In genomic region chr1:44693159-44693558, GRCh38 we compare ENCODE assay signal across 27 cellular contexts. TPM values are rescaled to one million over a fixed set of nuclear protein-coding genes. Genes with fewer than 3 reads are reported as not detected.
DNase-seq lines count a peak whose midpoint lies in the region; ATAC-seq and TF ChIP-seq lines count a peak whose summit lies in the region.
"Had no signal": no experiment of that assay in that cellular context is flagged by ENCODE, and none has a peak within 500 bp of the region (broad histone marks: within the 10 kb centered on the region; RNA-seq: fewer than 3 reads in every experiment).

No MANE protein-coding gene starts in this region.

- H3K27ac Mint-ChIP-seq in T-helper 2 cell treated with Interferon-gamma antibody and Interleukin-4, amounts not matched to agents 5 μg/mL and 100 μg/mL, for 36 hours: no peak overlapping the region

- H3K4me3 Mint-ChIP-seq in T-helper 2 cell treated with Interferon-gamma antibody and Interleukin-4, amounts not matched to agents 5 μg/mL and 100 μg/mL, for 36 hours: no peak overlapping the region

- 67 to 93% (median 82%) methylated on average over 2 of the region's 2 CpGs for WGBS in spleen, 5 donors

- intact Hi-C loops in spleen (cut with DNase I; ENCODE audit: low total_unique reads): no loop called here
- intact Hi-C loops in left ventricle myocardium superior (cut with micrococcal nuclease): no loop called here

- H3K27ac ChIP-seq in spleen: no peak overlapping the region
- H3K27ac ChIP-seq: esophagus squamous epithelium, left lung, neutrophil, PC-9, stomach, upper lobe of left lung had no signal

- peak; percentile 22 for DNase-seq in T-helper 2 cell treated with Interferon-gamma antibody and Interleukin-4, amounts not matched to agents 5 μg/mL and 100 μg/mL, for 36 hours (ENCODE audit: low spot score)
- no peak for DNase-seq in T-helper 2 cell
- peak; percentile 23 for DNase-seq in OCI-M1 (lab: John Stamatoyannopoulos, UW)
- peak; percentile 37 for DNase-seq in spleen
- no peak for DNase-seq in left ventricle myocardium superior
- DNase-seq: 8988T; activated CD4-positive, alpha-beta T cell treated with anti-CD3 and anti-CD28 coated beads, Interleukin-2, amount 50 U/mL, for 48 hours; BE2C; dermis blood vessel endothelial cell; esophagus squamous epithelium; GOT3; IMR-90; NCI-H1092 treated with DMSO at 0.1 percent for 48 hours; NCI-H524; PC-9; stomach; T-helper 9 cell; upper lobe of left lung had no signal

- no peaks in the 10 kb centered on the region for H3K36me3 ChIP-seq in spleen
- H3K36me3 ChIP-seq: BE2C, esophagus squamous epithelium, left lung, neutrophil, stomach, upper lobe of left lung had no signal

- no peaks in the 10 kb centered on the region for H3K36me3 Mint-ChIP-seq in T-helper 2 cell treated with Interferon-gamma antibody and Interleukin-4, amounts not matched to agents 5 μg/mL and 100 μg/mL, for 36 hours (ENCODE audit: low read depth)

- H3K4me3 ChIP-seq in spleen: no peak overlapping the region
- H3K4me3 ChIP-seq: esophagus squamous epithelium, left lung, PC-9, stomach, upper lobe of left lung had no signal

- TF ChIP-seq CTCF in spleen (IDR thresholded peaks at IDR 0.05 in 8 of 11, conservative IDR thresholded peaks at IDR 0.05 in 3 of 11): no peak

- no peaks in the 10 kb centered on the region for H3K9me3 Mint-ChIP-seq in T-helper 2 cell treated with Interferon-gamma antibody and Interleukin-4, amounts not matched to agents 5 μg/mL and 100 μg/mL, for 36 hours

- H3K27me3 ChIP-seq in spleen (replicated peaks in 1 of 7): no peaks in the 10 kb centered on the region
- H3K27me3 ChIP-seq: BE2C, left lung, neutrophil, stomach, upper lobe of left lung had no signal

- H3K4me1 ChIP-seq in spleen: peaks cover 0 to 37% (median 23%) of the 10 kb centered on the region in 6 donors
- H3K4me1 ChIP-seq: BE2C, esophagus squamous epithelium, stomach had no signal

- H3K9me3 ChIP-seq in spleen: no peaks in the 10 kb centered on the region
- H3K9me3 ChIP-seq: BE2C, esophagus squamous epithelium, left lung, neutrophil, stomach, upper lobe of left lung had no signal

- TF ChIP-seq POLR2A in spleen (IDR thresholded peaks at IDR 0.05): no peak

- H3K27me3 Mint-ChIP-seq in T-helper 2 cell treated with Interferon-gamma antibody and Interleukin-4, amounts not matched to agents 5 μg/mL and 100 μg/mL, for 36 hours (ENCODE audit: low read depth): no peaks in the 10 kb centered on the region

- ATAC-seq in left ventricle myocardium superior (no peak), GM21515 (IDR thresholded peaks at IDR 0.05; ENCODE audit: unreplicated experiment) (no peak)
- ATAC-seq: left lung had no signal

- H3K4me1 Mint-ChIP-seq in T-helper 2 cell treated with Interferon-gamma antibody and Interleukin-4, amounts not matched to agents 5 μg/mL and 100 μg/mL, for 36 hours (ENCODE audit: low read depth): peaks cover 13% of the 10 kb centered on the region

RNA-seq across cellular contexts. Expression of gene ARMH1, which starts 18.6 kb away (rescaled TPM):
- 10 to 100 TPM; 12.2 to 24.7 (median 16.2) TPM for total RNA-seq in spleen
- polyA plus RNA-seq in spleen: 10 to 100 TPM; 43.9 to 86.0 (median 77.4) TPM
- total RNA-seq in left ventricle myocardium superior: 0.92 TPM
- total RNA-seq: bronchial epithelial cell, dermis blood vessel endothelial cell, G401, glomerular endothelial cell had no signal

RNA-seq across cellular contexts. Expression of gene TMEM53, which starts 18.9 kb away (rescaled TPM):
- total RNA-seq in spleen: 1 to 10 TPM; 4.3 to 7.5 (median 5.4) TPM
- polyA plus RNA-seq in spleen: 1 to 10 TPM; 4.9 to 5.7 (median 5.5) TPM
- total RNA-seq in left ventricle myocardium superior: 9.1 TPM

RNA-seq across cellular contexts. Expression of gene RNU5D-1, which starts 37.8 kb away (rescaled TPM):
- total RNA-seq in spleen (not detected), left ventricle myocardium superior (not detected)
- not detected for polyA plus RNA-seq in spleen
- total RNA-seq: bronchial epithelial cell, dermis blood vessel endothelial cell, esophagus squamous epithelium, G401, glomerular endothelial cell, IMR-90, left lung, PC-9, renal cortical epithelial cell, SK-MEL-5, stomach, upper lobe of left lung had no signal
- polyA plus RNA-seq: adipose tissue, IMR-90, stomach had no signal

RNA-seq across cellular contexts. Expression of gene KIF2C, which starts 46.5 kb away (rescaled TPM):
- total RNA-seq in spleen (1 to 10 TPM; 1.6 to 6.6 (median 5.0) TPM), left ventricle myocardium superior (0.87 TPM)
- 1 to 10 TPM; 1.4 to 7.6 (median 2.9) TPM for polyA plus RNA-seq in spleen

Comparison
In these comparisons a context has a peak if more than half of its experiments do, and no peak if none do; other contexts are left out.
1. DNase-seq: peak in T-helper 2 cell treated with Interferon-gamma antibody and Interleukin-4, amounts not matched to agents 5 μg/mL and 100 μg/mL, for 36 hours (single experiment), OCI-M1 (single experiment) and spleen (single experiment); none in T-helper 2 cell (0 of 5) and left ventricle myocardium superior (single experiment).